Comparison of ENCODE assay signal across 1 cellular context in the genomic region with DNA sequence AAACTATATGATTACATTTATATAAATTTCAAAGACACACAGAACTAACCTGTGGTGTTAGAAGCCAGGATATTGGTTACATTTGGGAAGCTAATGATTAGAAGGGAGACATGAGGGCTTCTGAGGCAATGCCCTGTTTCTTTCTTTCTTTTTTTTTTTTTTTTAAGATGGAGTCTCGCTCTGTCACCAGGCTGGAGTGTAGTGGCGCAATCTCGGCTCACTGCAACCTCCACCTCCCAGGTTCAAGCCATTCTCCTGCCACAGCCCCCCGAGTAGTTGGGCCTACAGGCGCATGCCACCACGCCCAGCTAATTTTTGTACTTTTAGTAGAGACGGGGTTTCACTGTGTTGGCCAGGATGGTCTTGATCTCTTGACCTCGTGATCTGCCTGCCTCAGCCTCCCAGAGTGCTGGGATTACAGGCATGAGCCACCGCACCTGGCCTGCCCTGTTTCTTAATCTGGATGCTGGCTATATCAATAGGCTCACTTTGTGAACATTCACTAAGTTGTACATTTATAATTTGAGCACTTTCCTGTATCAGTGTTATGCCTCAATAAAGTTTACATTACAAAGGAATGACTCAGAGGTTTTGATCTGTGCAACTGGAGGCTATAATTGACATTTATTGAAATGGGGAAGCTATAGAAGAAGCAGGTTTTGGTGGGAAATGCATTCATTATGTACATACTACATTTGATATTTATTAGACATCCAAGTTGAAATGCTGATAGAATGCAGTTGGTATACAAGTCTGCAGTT.
TF ChIP-seq lines count a peak whose summit lies in the region.
"Not testable (repeated sequence)": the region's sequence is repeated elsewhere in the genome, so short reads cannot be mapped to it uniquely, and the experiment has no call there.

No MANE protein-coding gene starts in this region.

TF ChIP-seq in K562, 482 proteins besides CTCF, POLR2A, EP300 and RAD21:
- TF ChIP-seq, protein P1, sequence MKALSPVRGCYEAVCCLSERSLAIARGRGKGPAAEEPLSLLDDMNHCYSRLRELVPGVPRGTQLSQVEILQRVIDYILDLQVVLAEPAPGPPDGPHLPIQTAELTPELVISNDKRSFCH (CRISPR knock-in tag; IDR thresholded peaks at IDR 0.05), result not testable (repeated sequence)
- TF ChIP-seq, protein P1 (tag; IDR thresholded peaks at IDR 0.05), result 0 out of 2 replicates have a peak, but pooled peaks have one; percentile 51
- peak; percentile 14; the same call in 1 of the 2 replicates for TF ChIP-seq SMAD4 (CRISPR knock-in tag; conservative IDR thresholded peaks at IDR 0.05)
- peak; percentile 75 for TF ChIP-seq CEBPB (tag; IDR thresholded peaks at IDR 0.05)
- TF ChIP-seq DMBX1 (CRISPR knock-in tag; IDR thresholded peaks at IDR 0.05; ENCODE audit: borderline replicate concordance), result 0 out of 2 replicates have a peak, but pooled peaks have one; percentile 38
- TF ChIP-seq CXXC5 (CRISPR knock-in tag; IDR thresholded peaks at IDR 0.05), result peak; percentile 6; the same call in 1 of the 2 replicates
- TF ChIP-seq, protein P2, sequence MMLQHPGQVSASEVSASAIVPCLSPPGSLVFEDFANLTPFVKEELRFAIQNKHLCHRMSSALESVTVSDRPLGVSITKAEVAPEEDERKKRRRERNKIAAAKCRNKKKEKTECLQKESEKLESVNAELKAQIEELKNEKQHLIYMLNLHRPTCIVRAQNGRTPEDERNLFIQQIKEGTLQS (IDR thresholded peaks at IDR 0.05), result 0 out of 2 replicates have a peak, but pooled peaks have one; percentile 17
- TF ChIP-seq, protein P2 (CRISPR knock-in tag; conservative IDR thresholded peaks at IDR 0.05), result not testable (repeated sequence)
- not testable (repeated sequence) for TF ChIP-seq CEBPG (CRISPR knock-in tag; IDR thresholded peaks at IDR 0.05)
- peak; percentile 17 to 63; a peak in 1 of 4 replicates for TF ChIP-seq CEBPG (tag; conservative IDR thresholded peaks at IDR 0.05 in 1 of 2, IDR thresholded peaks at IDR 0.05 in 1 of 2)
- TF ChIP-seq MAFF (IDR thresholded peaks at IDR 0.05; ENCODE audit: low read length), result peak; percentile 2; the same call in 1 of the 2 replicates
- TF ChIP-seq, protein P3, sequence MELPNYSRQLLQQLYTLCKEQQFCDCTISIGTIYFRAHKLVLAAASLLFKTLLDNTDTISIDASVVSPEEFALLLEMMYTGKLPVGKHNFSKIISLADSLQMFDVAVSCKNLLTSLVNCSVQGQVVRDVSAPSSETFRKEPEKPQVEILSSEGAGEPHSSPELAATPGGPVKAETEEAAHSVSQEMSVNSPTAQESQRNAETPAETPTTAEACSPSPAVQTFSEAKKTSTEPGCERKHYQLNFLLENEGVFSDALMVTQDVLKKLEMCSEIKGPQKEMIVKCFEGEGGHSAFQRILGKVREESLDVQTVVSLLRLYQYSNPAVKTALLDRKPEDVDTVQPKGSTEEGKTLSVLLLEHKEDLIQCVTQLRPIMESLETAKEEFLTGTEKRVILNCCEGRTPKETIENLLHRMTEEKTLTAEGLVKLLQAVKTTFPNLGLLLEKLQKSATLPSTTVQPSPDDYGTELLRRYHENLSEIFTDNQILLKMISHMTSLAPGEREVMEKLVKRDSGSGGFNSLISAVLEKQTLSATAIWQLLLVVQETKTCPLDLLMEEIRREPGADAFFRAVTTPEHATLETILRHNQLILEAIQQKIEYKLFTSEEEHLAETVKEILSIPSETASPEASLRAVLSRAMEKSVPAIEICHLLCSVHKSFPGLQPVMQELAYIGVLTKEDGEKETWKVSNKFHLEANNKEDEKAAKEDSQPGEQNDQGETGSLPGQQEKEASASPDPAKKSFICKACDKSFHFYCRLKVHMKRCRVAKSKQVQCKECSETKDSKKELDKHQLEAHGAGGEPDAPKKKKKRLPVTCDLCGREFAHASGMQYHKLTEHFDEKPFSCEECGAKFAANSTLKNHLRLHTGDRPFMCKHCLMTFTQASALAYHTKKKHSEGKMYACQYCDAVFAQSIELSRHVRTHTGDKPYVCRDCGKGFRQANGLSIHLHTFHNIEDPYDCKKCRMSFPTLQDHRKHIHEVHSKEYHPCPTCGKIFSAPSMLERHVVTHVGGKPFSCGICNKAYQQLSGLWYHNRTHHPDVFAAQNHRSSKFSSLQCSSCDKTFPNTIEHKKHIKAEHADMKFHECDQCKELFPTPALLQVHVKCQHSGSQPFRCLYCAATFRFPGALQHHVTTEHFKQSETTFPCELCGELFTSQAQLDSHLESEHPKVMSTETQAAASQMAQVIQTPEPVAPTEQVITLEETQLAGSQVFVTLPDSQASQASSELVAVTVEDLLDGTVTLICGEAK (IDR thresholded peaks at IDR 0.05), result peak; percentile 92
- TF ChIP-seq, protein P3 (CRISPR knock-in tag; IDR thresholded peaks at IDR 0.05), result peak; percentile 86
- 0 out of 2 replicates have a peak, but pooled peaks have one; percentile 8 for TF ChIP-seq ZNF668 (CRISPR knock-in tag; IDR thresholded peaks at IDR 0.05)
- peak; percentile 44 for TF ChIP-seq NFE2 (IDR thresholded peaks at IDR 0.05; ENCODE audit: low read depth)
